9 cellular contexts compared by ENCODE assay signal in genomic region chr9:93207326-93207814, GRCh38. TPM values are rescaled to one million over a fixed set of nuclear protein-coding genes. Genes with fewer than 3 reads are reported as not detected.
DNase-seq lines count a peak whose midpoint lies in the region; ATAC-seq, FAIRE-seq and TF ChIP-seq lines count a peak whose summit lies in the region.
"Had no signal": no experiment of that assay in that cellular context is flagged by ENCODE, and none has a peak within 500 bp of the region (broad histone marks: within the 10 kb centered on the region; RNA-seq: fewer than 3 reads in every experiment).

No MANE protein-coding gene starts in this region.

- no peaks in the 10 kb centered on the region for H3K79me2 ChIP-seq in astrocyte (ENCODE audit: insufficient read depth, low read length)

- H3K4me2 ChIP-seq in astrocyte (ENCODE audit: low read length), result peak overlapping the region; percentile 63

- peak in 1 of 2 donors; percentile 18 for TF ChIP-seq EP300 in tibial nerve (IDR thresholded peaks at IDR 0.05)

- H3K36me3 ChIP-seq in astrocyte (ENCODE audit: insufficient read depth, low read length), result no peaks in the 10 kb centered on the region
- no peaks in the 10 kb centered on the region for H3K36me3 ChIP-seq in tibial nerve

- H3K27me3 Mint-ChIP-seq in astrocyte (ENCODE audit: low read depth, unreplicated experiment), result peaks cover 28% of the 10 kb centered on the region

- no peaks in the 10 kb centered on the region for H3K9me3 Mint-ChIP-seq in astrocyte (ENCODE audit: unreplicated experiment)

- no peak for TF ChIP-seq CTCF in astrocyte (IDR thresholded peaks at IDR 0.05; ENCODE audit: insufficient read depth, low read depth, low read length)
- peak in 1 of 5 experiments; percentile 7 for TF ChIP-seq CTCF in tibial nerve (IDR thresholded peaks at IDR 0.05)

- peak overlapping the region; percentile 71 for H2AFZ ChIP-seq in astrocyte (ENCODE audit: low read depth, low read length)

- H3K4me1 ChIP-seq in astrocyte (ENCODE audit: insufficient read depth, low read length) (no peaks in the 10 kb centered on the region), tibial nerve (peaks cover 0 to 44% (median 14%) of the 10 kb centered on the region in 4 donors)

- ATAC-seq in GM18519 (IDR thresholded peaks at IDR 0.05; ENCODE audit: low FRiP score, unreplicated experiment) (no peak), GM18867 (IDR thresholded peaks at IDR 0.05; ENCODE audit: unreplicated experiment) (no peak)

- no peak for TF ChIP-seq POLR2A in tibial nerve (IDR thresholded peaks at IDR 0.05)

- DNase-seq in DMS53 (lab: John Stamatoyannopoulos, UW) (peak; percentile 49), DMS53 treated with DMSO at 0.1 percent for 48 hours (lab: John Stamatoyannopoulos, UW; ENCODE audit: unreplicated experiment) (no peak), astrocyte (ENCODE audit: low read depth) (peak; percentile 51), left kidney (ENCODE audit: low read depth, low spot score) (peak; percentile 64), tibial nerve (ENCODE audit: low spot score in 2 of 2) (peak; percentile 28 to 35), activated gamma-delta T cell (lab: John Stamatoyannopoulos, UW) (no peak)

- no peaks in the 10 kb centered on the region for H3K9me3 ChIP-seq in astrocyte (ENCODE audit: insufficient read depth, low read depth, low read length)
- no peaks in the 10 kb centered on the region for H3K9me3 ChIP-seq in tibial nerve

- H4K20me1 ChIP-seq in astrocyte (ENCODE audit: insufficient read depth, low read length), result no peaks in the 10 kb centered on the region

- H3K4me3 Mint-ChIP-seq in astrocyte (ENCODE audit: unreplicated experiment), result no peak overlapping the region

- H3K27ac Mint-ChIP-seq in astrocyte (ENCODE audit: unreplicated experiment), result no peak overlapping the region

- H3K27ac ChIP-seq in astrocyte (ENCODE audit: low read depth, low read length) (no peak overlapping the region), tibial nerve (peak overlapping the region in 3 of 4 donors; percentile 9 to 72 (median 62))
- H3K27ac ChIP-seq: 22Rv1 had no signal

- no peaks in the 10 kb centered on the region for H3K27me3 ChIP-seq in astrocyte (ENCODE audit: insufficient read depth, low read length)
- no peaks in the 10 kb centered on the region for H3K27me3 ChIP-seq in tibial nerve

- H3K4me1 Mint-ChIP-seq in astrocyte (ENCODE audit: low read depth, unreplicated experiment), result no peaks in the 10 kb centered on the region

- no peak overlapping the region for H3K9ac ChIP-seq in astrocyte (ENCODE audit: low read length)

- H3K4me3 ChIP-seq in astrocyte (ENCODE audit: insufficient read depth, low read depth, low read length) (no peak overlapping the region), tibial nerve (peak overlapping the region in 1 of 4 donors; percentile 18)

- WGBS in tibial nerve, 2 donors, result 19 to 27% methylated on average over 9 of the region's 9 CpGs

- no peaks in the 10 kb centered on the region for H3K36me3 Mint-ChIP-seq in astrocyte (ENCODE audit: low read depth, unreplicated experiment)

- FAIRE-seq in astrocyte (lab: Jason Lieb, UNC), result no peak

RNA-seq across cellular contexts. Expression of gene WNK2, which starts 23.4 kb away (rescaled TPM):
- total RNA-seq in astrocyte (0.89 and 1.9 TPM in 2 replicates), tibial nerve (10 to 100 TPM in 2 of 4 donors, 1 to 10 TPM in 2; 3.8 to 17.7 (median 9.0) TPM)

Comparison
In these comparisons a context has a peak if more than half of its experiments do, and no peak if none do; other contexts are left out.
1. DNase-seq: peak in DMS53 (single experiment), astrocyte (single experiment), left kidney (single experiment) and tibial nerve (2 of 2); none in DMS53 treated with DMSO at 0.1 percent for 48 hours (single experiment) and activated gamma-delta T cell (single experiment).